23 cellular contexts compared by ENCODE assay signal in the genomic region with DNA sequence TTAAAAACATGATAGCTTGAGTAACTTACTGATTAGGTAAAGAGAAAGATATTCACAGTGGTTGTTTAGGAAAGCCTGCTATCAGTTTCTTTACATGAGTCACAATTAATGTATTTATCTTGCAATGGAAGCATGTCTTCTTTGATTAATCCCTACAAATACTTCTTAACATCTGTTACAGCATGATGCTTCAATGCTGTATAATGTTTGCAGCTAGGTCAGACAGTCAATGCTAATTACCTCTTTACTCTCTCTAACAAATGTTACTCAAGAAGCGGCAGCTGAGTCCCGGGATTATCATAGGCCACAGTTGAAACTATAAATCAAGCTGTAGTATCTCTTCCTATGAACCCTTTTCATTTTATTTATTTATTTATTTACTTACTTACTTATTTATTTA.
"Had no signal": no experiment of that assay in that cellular context is flagged by ENCODE, and none has a peak within 500 bp of the region (broad histone marks: within the 10 kb centered on the region; RNA-seq: fewer than 3 reads in every experiment).

No MANE protein-coding gene starts in this region.

- ATAC-seq: activated CD8-positive, alpha-beta memory T cell treated with anti-CD3 and anti-CD28 coated beads, Interleukin-2, amount 10 ng/mL, durations not matched to agents 7 days and 5 days; activated T-cell treated with anti-CD3 and anti-CD28 coated beads, Interleukin-2, amount 50 U/mL, for 4 hours; activated T-helper 17 cell treated with anti-CD3 and anti-CD28 coated beads, Interleukin-2, amount 50 U/mL, for 72 hours; T-cell had no signal

- DNase-seq: activated B cell treated with CpG ODN at 0.5 μM for 24 hours; activated CD4-positive, alpha-beta T cell treated with anti-CD3 and anti-CD28 coated beads for 1 hour; activated CD4-positive, alpha-beta T cell treated with anti-CD3 and anti-CD28 coated beads, Interleukin-2, amount 10 ng/mL, durations not matched to agents 24 days and 14 days; activated CD4-positive, alpha-beta T cell treated with anti-CD3 and anti-CD28 coated beads, Interleukin-2, amount 50 U/mL, for 48 hours; activated CD8-positive, alpha-beta memory T cell treated with anti-CD3 and anti-CD28 coated beads, Interleukin-2, amount 10 ng/mL, durations not matched to agents 7 days and 5 days; activated gamma-delta T cell; activated naive CD4-positive, alpha-beta T cell treated with anti-CD3 and anti-CD28 coated beads for 36 hours; activated T-cell treated with anti-CD3 and anti-CD28 coated beads, Interleukin-2, amount 50 U/mL, for 4 hours; cerebellar nuclear complex; NCI-H1048; NCI-H146; NCI-H187 treated with DMSO at 0.1 percent for 48 hours; NCI-H2081 treated with DMSO at 0.1 percent for 48 hours; NCI-H446; NCI-H526 treated with DMSO at 0.1 percent for 48 hours; PC-9; SHP77 treated with DMSO at 0.1 percent for 48 hours; T-cell; T-helper 2 cell; T1000 had no signal

- FAIRE-seq: colon, TTC549 had no signal

- H3K27ac ChIP-seq: PC-9 had no signal

- H3K4me2 ChIP-seq: PC-9 had no signal

- H3K4me3 ChIP-seq: PC-9 had no signal
